ENCODE assay signal across 2 cellular contexts in the genomic region with DNA sequence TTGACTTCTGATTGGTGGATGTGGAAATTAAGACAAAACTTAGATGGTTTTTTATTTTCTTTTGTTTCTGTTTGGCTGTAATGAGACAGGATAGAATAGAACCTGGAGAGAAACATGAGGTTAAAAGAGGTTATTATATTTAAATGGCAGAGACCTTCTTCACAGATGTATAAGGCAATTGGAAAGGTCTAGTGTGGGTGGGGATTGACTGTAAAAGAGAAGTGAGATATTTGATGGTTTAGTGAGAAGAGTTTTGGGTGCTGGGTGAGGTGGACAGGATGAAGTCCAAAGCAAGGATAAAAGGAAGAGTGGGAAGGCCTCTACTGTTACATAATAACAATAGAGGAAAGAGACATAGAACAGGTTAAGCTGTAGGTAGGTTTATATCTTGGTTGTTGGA.
TF ChIP-seq lines count a peak whose summit lies in the region.

No MANE protein-coding gene starts in this region.

TF ChIP-seq in HCT116, 20 proteins besides CTCF, POLR2A, EP300 and RAD21:
- TF ChIP-seq, protein P1, sequence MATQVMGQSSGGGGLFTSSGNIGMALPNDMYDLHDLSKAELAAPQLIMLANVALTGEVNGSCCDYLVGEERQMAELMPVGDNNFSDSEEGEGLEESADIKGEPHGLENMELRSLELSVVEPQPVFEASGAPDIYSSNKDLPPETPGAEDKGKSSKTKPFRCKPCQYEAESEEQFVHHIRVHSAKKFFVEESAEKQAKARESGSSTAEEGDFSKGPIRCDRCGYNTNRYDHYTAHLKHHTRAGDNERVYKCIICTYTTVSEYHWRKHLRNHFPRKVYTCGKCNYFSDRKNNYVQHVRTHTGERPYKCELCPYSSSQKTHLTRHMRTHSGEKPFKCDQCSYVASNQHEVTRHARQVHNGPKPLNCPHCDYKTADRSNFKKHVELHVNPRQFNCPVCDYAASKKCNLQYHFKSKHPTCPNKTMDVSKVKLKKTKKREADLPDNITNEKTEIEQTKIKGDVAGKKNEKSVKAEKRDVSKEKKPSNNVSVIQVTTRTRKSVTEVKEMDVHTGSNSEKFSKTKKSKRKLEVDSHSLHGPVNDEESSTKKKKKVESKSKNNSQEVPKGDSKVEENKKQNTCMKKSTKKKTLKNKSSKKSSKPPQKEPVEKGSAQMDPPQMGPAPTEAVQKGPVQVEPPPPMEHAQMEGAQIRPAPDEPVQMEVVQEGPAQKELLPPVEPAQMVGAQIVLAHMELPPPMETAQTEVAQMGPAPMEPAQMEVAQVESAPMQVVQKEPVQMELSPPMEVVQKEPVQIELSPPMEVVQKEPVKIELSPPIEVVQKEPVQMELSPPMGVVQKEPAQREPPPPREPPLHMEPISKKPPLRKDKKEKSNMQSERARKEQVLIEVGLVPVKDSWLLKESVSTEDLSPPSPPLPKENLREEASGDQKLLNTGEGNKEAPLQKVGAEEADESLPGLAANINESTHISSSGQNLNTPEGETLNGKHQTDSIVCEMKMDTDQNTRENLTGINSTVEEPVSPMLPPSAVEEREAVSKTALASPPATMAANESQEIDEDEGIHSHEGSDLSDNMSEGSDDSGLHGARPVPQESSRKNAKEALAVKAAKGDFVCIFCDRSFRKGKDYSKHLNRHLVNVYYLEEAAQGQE (IDR thresholded peaks at IDR 0.05; ENCODE audit: low read depth), result no peak
- TF ChIP-seq EZH2phosphoT487 (IDR thresholded peaks at IDR 0.05; ENCODE audit: borderline replicate concordance) (no peak), TCF7L2 (IDR thresholded peaks at IDR 0.05; ENCODE audit: borderline replicate concordance, extremely low read depth, insufficient read depth, insufficient read length) (no peak), FOSL1 (IDR thresholded peaks at IDR 0.05; ENCODE audit: low read depth) (no peak), ZNF274 (IDR thresholded peaks at IDR 0.05; ENCODE audit: low read depth, low read length) (no peak), ZFX (IDR thresholded peaks at IDR 0.05) (no peak), POLR2AphosphoS5 (IDR thresholded peaks at IDR 0.05; ENCODE audit: low read depth, low read length) (no peak), YY1 (IDR thresholded peaks at IDR 0.05; ENCODE audit: extremely low read depth, insufficient replicate concordance, low read depth, low read length) (no peak), JUND (IDR thresholded peaks at IDR 0.05) (no peak), EZH2 (IDR thresholded peaks at IDR 0.05) (no peak)
- TF ChIP-seq, protein P2, sequence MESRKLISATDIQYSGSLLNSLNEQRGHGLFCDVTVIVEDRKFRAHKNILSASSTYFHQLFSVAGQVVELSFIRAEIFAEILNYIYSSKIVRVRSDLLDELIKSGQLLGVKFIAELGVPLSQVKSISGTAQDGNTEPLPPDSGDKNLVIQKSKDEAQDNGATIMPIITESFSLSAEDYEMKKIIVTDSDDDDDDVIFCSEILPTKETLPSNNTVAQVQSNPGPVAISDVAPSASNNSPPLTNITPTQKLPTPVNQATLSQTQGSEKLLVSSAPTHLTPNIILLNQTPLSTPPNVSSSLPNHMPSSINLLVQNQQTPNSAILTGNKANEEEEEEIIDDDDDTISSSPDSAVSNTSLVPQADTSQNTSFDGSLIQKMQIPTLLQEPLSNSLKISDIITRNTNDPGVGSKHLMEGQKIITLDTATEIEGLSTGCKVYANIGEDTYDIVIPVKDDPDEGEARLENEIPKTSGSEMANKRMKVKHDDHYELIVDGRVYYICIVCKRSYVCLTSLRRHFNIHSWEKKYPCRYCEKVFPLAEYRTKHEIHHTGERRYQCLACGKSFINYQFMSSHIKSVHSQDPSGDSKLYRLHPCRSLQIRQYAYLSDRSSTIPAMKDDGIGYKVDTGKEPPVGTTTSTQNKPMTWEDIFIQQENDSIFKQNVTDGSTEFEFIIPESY (IDR thresholded peaks at IDR 0.05; ENCODE audit: extremely low read depth, insufficient replicate concordance, low read length), result no peak
- TF ChIP-seq, protein P3, sequence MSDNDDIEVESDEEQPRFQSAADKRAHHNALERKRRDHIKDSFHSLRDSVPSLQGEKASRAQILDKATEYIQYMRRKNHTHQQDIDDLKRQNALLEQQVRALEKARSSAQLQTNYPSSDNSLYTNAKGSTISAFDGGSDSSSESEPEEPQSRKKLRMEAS (IDR thresholded peaks at IDR 0.05), result no peak

TF ChIP-seq in K562, 482 proteins besides CTCF, POLR2A, EP300 and RAD21:
- TF ChIP-seq NBN (IDR thresholded peaks at IDR 0.05; ENCODE audit: low read depth) (no peak), SRSF1 (IDR thresholded peaks at IDR 0.05; ENCODE audit: low read depth, low read length) (no peak), SPI1 (IDR thresholded peaks at IDR 0.05; ENCODE audit: borderline replicate concordance, low read depth, low read length) (no peak)
- TF ChIP-seq, protein P4, sequence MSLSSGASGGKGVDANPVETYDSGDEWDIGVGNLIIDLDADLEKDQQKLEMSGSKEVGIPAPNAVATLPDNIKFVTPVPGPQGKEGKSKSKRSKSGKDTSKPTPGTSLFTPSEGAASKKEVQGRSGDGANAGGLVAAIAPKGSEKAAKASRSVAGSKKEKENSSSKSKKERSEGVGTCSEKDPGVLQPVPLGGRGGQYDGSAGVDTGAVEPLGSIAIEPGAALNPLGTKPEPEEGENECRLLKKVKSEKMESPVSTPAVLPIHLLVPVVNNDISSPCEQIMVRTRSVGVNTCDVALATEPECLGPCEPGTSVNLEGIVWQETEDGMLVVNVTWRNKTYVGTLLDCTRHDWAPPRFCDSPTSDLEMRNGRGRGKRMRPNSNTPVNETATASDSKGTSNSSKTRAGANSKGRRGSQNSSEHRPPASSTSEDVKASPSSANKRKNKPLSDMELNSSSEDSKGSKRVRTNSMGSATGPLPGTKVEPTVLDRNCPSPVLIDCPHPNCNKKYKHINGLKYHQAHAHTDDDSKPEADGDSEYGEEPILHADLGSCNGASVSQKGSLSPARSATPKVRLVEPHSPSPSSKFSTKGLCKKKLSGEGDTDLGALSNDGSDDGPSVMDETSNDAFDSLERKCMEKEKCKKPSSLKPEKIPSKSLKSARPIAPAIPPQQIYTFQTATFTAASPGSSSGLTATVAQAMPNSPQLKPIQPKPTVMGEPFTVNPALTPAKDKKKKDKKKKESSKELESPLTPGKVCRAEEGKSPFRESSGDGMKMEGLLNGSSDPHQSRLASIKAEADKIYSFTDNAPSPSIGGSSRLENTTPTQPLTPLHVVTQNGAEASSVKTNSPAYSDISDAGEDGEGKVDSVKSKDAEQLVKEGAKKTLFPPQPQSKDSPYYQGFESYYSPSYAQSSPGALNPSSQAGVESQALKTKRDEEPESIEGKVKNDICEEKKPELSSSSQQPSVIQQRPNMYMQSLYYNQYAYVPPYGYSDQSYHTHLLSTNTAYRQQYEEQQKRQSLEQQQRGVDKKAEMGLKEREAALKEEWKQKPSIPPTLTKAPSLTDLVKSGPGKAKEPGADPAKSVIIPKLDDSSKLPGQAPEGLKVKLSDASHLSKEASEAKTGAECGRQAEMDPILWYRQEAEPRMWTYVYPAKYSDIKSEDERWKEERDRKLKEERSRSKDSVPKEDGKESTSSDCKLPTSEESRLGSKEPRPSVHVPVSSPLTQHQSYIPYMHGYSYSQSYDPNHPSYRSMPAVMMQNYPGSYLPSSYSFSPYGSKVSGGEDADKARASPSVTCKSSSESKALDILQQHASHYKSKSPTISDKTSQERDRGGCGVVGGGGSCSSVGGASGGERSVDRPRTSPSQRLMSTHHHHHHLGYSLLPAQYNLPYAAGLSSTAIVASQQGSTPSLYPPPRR (CRISPR knock-in tag; IDR thresholded peaks at IDR 0.05; ENCODE audit: borderline replicate concordance), result no peak
